In the genomic region with DNA sequence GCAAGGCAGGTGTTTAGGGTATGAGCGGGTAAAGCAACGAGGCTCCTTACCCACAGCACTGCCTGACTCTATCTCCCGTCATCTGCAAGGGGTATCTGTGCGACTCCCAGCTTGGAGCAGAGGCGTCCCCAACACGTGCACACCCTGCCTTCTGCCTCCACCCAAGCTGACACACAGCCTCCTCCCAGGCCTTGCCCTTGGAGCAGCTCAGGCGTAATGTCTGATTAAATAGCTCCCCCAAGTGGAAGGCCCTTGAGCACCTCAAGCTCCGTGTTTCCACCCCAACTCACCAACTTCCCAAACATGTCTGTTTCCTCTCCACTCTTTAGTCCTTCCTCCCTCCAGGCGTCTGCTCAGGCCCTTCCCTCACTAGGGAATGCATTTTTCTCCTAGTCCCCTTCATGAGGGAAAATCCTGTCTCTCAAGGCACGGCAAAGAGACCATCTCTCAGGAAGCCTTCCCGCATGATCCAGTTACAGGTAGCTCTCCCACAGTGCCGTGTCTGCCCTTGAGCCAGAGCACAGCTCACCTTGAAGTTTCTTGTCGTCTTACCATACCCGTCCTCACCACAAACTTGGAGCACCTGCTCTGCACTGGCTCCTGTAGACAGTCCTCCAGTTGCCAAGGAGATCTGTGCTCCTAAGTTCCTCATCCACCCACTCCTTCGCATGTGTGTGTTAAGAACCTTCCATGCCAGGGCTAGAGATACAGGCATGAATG, we compare ENCODE assay signal across 8 cellular contexts. TPM values are rescaled to one million over a fixed set of nuclear protein-coding genes. Genes with fewer than 3 reads are reported as not detected.
DNase-seq lines count a peak whose midpoint lies in the region; ATAC-seq, FAIRE-seq and TF ChIP-seq lines count a peak whose summit lies in the region.

No MANE protein-coding gene starts in this region.

- POLR2A ChIA-PET in WTC11 (lab: Charles Lee): interaction anchor here (0.6 to 2.0 kb wide), 4 partner anchors 16 to 254 kb away, joined by 3 to 7 read pairs (median 5); a partner anchor contains a TSS

- no peak overlapping the region for H3K4me3 ChIP-seq in pancreas

- TF ChIP-seq CTCF in WTC11 (IDR thresholded peaks at IDR 0.05) (peak; percentile 37), pancreas (IDR thresholded peaks at IDR 0.05) (peak in 3 of 4 donors; percentile 16 to 28 (median 23))

- peaks cover 5% of the 10 kb centered on the region for H3K9me3 Mint-ChIP-seq in WTC11
- H3K9me3 Mint-ChIP-seq in activated T-helper 1 cell treated with anti-CD3 and anti-CD28 coated beads, Interleukin-12 subunit alpha, Interleukin-12 subunit beta, Interleukin-2, Interleukin-4 antibody, amounts not matched to agents 30 ng/mL and 10 ng/mL and 1 ng/mL, durations not matched to agents 14 hours and 24 hours and 36 hours: no peaks in the 10 kb centered on the region

- H3K36me3 ChIP-seq in pancreas: peaks cover 7 to 20% (median 10%) of the 10 kb centered on the region in 3 donors

- H3K27me3 Mint-ChIP-seq in WTC11 (ENCODE audit: low read depth): 0 out of 2 replicates have a peak, but pooled peaks cover under 1% of the 10 kb centered on the region
- no peaks in the 10 kb centered on the region for H3K27me3 Mint-ChIP-seq in activated T-helper 1 cell treated with anti-CD3 and anti-CD28 coated beads, Interleukin-12 subunit alpha, Interleukin-12 subunit beta, Interleukin-2, Interleukin-4 antibody, amounts not matched to agents 30 ng/mL and 10 ng/mL and 1 ng/mL, durations not matched to agents 14 hours and 24 hours and 36 hours (ENCODE audit: insufficient read depth)

- H3K27ac ChIP-seq in pancreas: no peak overlapping the region

- peak overlapping the region; percentile 69 for H3K27ac Mint-ChIP-seq in WTC11
- H3K27ac Mint-ChIP-seq in activated T-helper 1 cell treated with anti-CD3 and anti-CD28 coated beads, Interleukin-12 subunit alpha, Interleukin-12 subunit beta, Interleukin-2, Interleukin-4 antibody, amounts not matched to agents 30 ng/mL and 10 ng/mL and 1 ng/mL, durations not matched to agents 14 hours and 24 hours and 36 hours: no peak overlapping the region

- ATAC-seq in WTC11 (peak; percentile 98), pancreas (peak; percentile 85 to 98 (median 97)), HG03520 (IDR thresholded peaks at IDR 0.05; ENCODE audit: unreplicated experiment) (no peak)

- H3K36me3 Mint-ChIP-seq in WTC11: peaks cover 26% of the 10 kb centered on the region
- no peaks in the 10 kb centered on the region for H3K36me3 Mint-ChIP-seq in activated T-helper 1 cell treated with anti-CD3 and anti-CD28 coated beads, Interleukin-12 subunit alpha, Interleukin-12 subunit beta, Interleukin-2, Interleukin-4 antibody, amounts not matched to agents 30 ng/mL and 10 ng/mL and 1 ng/mL, durations not matched to agents 14 hours and 24 hours and 36 hours (ENCODE audit: low read depth)

- no peak overlapping the region for H3K4me3 Mint-ChIP-seq in WTC11
- no peak overlapping the region for H3K4me3 Mint-ChIP-seq in activated T-helper 1 cell treated with anti-CD3 and anti-CD28 coated beads, Interleukin-12 subunit alpha, Interleukin-12 subunit beta, Interleukin-2, Interleukin-4 antibody, amounts not matched to agents 30 ng/mL and 10 ng/mL and 1 ng/mL, durations not matched to agents 14 hours and 24 hours and 36 hours

- H3K4me1 Mint-ChIP-seq in WTC11: peaks cover 6% of the 10 kb centered on the region
- H3K4me1 Mint-ChIP-seq in activated T-helper 1 cell treated with anti-CD3 and anti-CD28 coated beads, Interleukin-12 subunit alpha, Interleukin-12 subunit beta, Interleukin-2, Interleukin-4 antibody, amounts not matched to agents 30 ng/mL and 10 ng/mL and 1 ng/mL, durations not matched to agents 14 hours and 24 hours and 36 hours (ENCODE audit: low read depth): no peaks in the 10 kb centered on the region

- no peaks in the 10 kb centered on the region for H3K9me3 ChIP-seq in pancreas

- WGBS in pancreas, 2 donors: 48 to 54% methylated on average over 15 of the region's 15 CpGs

- DNase-seq in NCI-H2227 (lab: John Stamatoyannopoulos, UW; ENCODE audit: unreplicated experiment) (peak; percentile 7), NCI-H2227 treated with DMSO at 0.1 percent for 48 hours (lab: John Stamatoyannopoulos, UW) (no peak), LHCN-M2 (ENCODE audit: low read depth) (peak; percentile 37), WTC11 (ENCODE audit: low spot score) (peak; percentile 72), glomerular endothelial cell (ENCODE audit: extremely low read depth, low read depth, low spot score) (peak; percentile 62), pancreas (peak in 4 of 6 donors; percentile 50 to 73 (median 52))
- no peak for DNase-seq in activated T-helper 1 cell treated with anti-CD3 and anti-CD28 coated beads, Interleukin-12 subunit alpha, Interleukin-12 subunit beta, Interleukin-2, Interleukin-4 antibody, amounts not matched to agents 30 ng/mL and 10 ng/mL and 1 ng/mL, durations not matched to agents 14 hours and 24 hours and 36 hours (ENCODE audit: low spot score)

- H3K27me3 ChIP-seq in pancreas: no peaks in the 10 kb centered on the region

- FAIRE-seq in pancreas (lab: Jason Lieb, UNC): no peak

- intact Hi-C loops in pancreas (cut with DNase I): loop anchor here in 2 of 3 donors (2.0 to 5.0 kb wide), 2 partner anchors 85 to 87 kb away; no protein-coding TSS in a partner anchor
- intact Hi-C loops in activated T-helper 1 cell treated with anti-CD3 and anti-CD28 coated beads, Interleukin-12 subunit alpha, Interleukin-12 subunit beta, Interleukin-2, Interleukin-4 antibody, amounts not matched to agents 30 ng/mL and 10 ng/mL and 1 ng/mL, durations not matched to agents 14 hours and 24 hours and 36 hours (cut with micrococcal nuclease): no loop called here

- no peaks in the 10 kb centered on the region for H3K4me1 ChIP-seq in pancreas

- CTCF ChIA-PET in WTC11 (lab: Charles Lee): interaction anchor here (0.7 to 7.5 kb wide), 51 partner anchors 8 to 566 kb away, joined by 3 to 229 read pairs (median 5); a partner anchor contains a TSS

TF ChIP-seq in WTC11, 78 proteins besides CTCF, POLR2A, EP300 and RAD21 (continues in another document):
- TF ChIP-seq ZNF232 (CRISPR knock-in tag; IDR thresholded peaks at IDR 0.05) (no peak), TEAD1 (CRISPR knock-in tag; IDR thresholded peaks at IDR 0.05) (peak; percentile 47; the same call in 1 of the 2 replicates), MYBL2 (CRISPR knock-in tag; IDR thresholded peaks at IDR 0.05) (no peak)
- TF ChIP-seq, protein P1, sequence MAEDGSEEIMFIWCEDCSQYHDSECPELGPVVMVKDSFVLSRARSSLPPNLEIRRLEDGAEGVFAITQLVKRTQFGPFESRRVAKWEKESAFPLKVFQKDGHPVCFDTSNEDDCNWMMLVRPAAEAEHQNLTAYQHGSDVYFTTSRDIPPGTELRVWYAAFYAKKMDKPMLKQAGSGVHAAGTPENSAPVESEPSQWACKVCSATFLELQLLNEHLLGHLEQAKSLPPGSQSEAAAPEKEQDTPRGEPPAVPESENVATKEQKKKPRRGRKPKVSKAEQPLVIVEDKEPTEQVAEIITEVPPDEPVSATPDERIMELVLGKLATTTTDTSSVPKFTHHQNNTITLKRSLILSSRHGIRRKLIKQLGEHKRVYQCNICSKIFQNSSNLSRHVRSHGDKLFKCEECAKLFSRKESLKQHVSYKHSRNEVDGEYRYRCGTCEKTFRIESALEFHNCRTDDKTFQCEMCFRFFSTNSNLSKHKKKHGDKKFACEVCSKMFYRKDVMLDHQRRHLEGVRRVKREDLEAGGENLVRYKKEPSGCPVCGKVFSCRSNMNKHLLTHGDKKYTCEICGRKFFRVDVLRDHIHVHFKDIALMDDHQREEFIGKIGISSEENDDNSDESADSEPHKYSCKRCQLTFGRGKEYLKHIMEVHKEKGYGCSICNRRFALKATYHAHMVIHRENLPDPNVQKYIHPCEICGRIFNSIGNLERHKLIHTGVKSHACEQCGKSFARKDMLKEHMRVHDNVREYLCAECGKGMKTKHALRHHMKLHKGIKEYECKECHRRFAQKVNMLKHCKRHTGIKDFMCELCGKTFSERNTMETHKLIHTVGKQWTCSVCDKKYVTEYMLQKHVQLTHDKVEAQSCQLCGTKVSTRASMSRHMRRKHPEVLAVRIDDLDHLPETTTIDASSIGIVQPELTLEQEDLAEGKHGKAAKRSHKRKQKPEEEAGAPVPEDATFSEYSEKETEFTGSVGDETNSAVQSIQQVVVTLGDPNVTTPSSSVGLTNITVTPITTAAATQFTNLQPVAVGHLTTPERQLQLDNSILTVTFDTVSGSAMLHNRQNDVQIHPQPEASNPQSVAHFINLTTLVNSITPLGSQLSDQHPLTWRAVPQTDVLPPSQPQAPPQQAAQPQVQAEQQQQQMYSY (CRISPR knock-in tag; IDR thresholded peaks at IDR 0.05): no peak
- TF ChIP-seq, protein P2, sequence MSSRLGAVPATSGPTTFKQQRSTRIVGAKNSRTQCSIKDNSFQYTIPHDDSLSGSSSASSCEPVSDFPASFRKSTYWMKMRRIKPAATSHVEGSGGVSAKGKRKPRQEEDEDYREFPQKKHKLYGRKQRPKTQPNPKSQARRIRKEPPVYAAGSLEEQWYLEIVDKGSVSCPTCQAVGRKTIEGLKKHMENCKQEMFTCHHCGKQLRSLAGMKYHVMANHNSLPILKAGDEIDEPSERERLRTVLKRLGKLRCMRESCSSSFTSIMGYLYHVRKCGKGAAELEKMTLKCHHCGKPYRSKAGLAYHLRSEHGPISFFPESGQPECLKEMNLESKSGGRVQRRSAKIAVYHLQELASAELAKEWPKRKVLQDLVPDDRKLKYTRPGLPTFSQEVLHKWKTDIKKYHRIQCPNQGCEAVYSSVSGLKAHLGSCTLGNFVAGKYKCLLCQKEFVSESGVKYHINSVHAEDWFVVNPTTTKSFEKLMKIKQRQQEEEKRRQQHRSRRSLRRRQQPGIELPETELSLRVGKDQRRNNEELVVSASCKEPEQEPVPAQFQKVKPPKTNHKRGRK (CRISPR knock-in tag; IDR thresholded peaks at IDR 0.05; ENCODE audit: borderline replicate concordance): no peak

RNA-seq across cellular contexts. Expression of a gene that starts 15.8 kb away (rescaled TPM):
- total RNA-seq in LHCN-M2 (2014; rRNA removed) (0.17 and 0.32 TPM in 2 replicates), WTC11 (2021) (36.6 to 40.3 TPM (median 36.8 TPM) in 3 replicates), glomerular endothelial cell (2.4 and 3.2 TPM in 2 replicates), pancreas (1 to 10 TPM; 1.4 to 3.5 (median 1.9) TPM)
- 1.7 TPM for polyA plus RNA-seq in LHCN-M2 (2012)
- 1 to 10 TPM; 1.7 to 2.4 TPM for polyA plus RNA-seq in pancreas
- total RNA-seq in activated T-helper 1 cell treated with anti-CD3 and anti-CD28 coated beads, Interleukin-12 subunit alpha, Interleukin-12 subunit beta, Interleukin-2, Interleukin-4 antibody, amounts not matched to agents 30 ng/mL and 10 ng/mL and 1 ng/mL, durations not matched to agents 14 hours and 24 hours and 36 hours: 2.8 and 3.0 TPM in 2 replicates

RNA-seq across cellular contexts. Expression of a gene that starts 48.8 kb away (rescaled TPM):
- total RNA-seq in LHCN-M2 (2014; rRNA removed) (not detected in 2 replicates), WTC11 (2021) (0.57 TPM in 1 of 3 replicates, not detected in the others), glomerular endothelial cell (not detected in 2 replicates), pancreas (under 1 TPM in 1 of 6 donors, not detected in 5; 0.28 TPM)
- 0.07 TPM for polyA plus RNA-seq in LHCN-M2 (2012)
- under 1 TPM in 1 of 2 donors, not detected in 1; 0.05 TPM for polyA plus RNA-seq in pancreas
- total RNA-seq in activated T-helper 1 cell treated with anti-CD3 and anti-CD28 coated beads, Interleukin-12 subunit alpha, Interleukin-12 subunit beta, Interleukin-2, Interleukin-4 antibody, amounts not matched to agents 30 ng/mL and 10 ng/mL and 1 ng/mL, durations not matched to agents 14 hours and 24 hours and 36 hours: not detected in 2 replicates

Comparison
In these comparisons a context has a peak if more than half of its experiments do, and no peak if none do; other contexts are left out.
1. DNase-seq: peak in NCI-H2227 (single experiment), LHCN-M2 (single experiment), WTC11 (single experiment), glomerular endothelial cell (single experiment) and pancreas (4 of 6); none in NCI-H2227 treated with DMSO at 0.1 percent for 48 hours (single experiment) and activated T-helper 1 cell treated with anti-CD3 and anti-CD28 coated beads, Interleukin-12 subunit alpha, Interleukin-12 subunit beta, Interleukin-2, Interleukin-4 antibody, amounts not matched to agents 30 ng/mL and 10 ng/mL and 1 ng/mL, durations not matched to agents 14 hours and 24 hours and 36 hours (single experiment).